In the genomic region with DNA sequence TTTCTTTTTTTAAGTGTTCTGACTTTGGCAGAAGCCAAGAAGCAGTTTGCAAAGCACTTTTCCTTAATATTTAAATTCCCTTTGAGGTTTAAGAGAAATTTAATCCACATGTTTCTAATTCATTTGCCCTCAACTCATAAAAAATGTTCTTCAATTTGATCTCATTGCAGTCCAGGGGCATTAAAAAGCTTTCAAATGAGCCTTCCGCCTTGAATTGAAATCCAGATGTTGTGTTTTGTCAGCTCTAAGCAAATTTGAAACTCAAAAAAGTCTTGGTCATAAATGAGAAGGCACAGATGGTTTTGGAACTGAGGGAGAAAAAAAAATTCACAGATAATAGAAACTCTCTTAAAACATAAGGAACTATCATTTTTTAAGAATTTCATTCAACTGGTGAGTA, we compare ENCODE assay signal across 33 cellular contexts.
"Had no signal": no experiment of that assay in that cellular context is flagged by ENCODE, and none has a peak within 500 bp of the region (broad histone marks: within the 10 kb centered on the region; RNA-seq: fewer than 3 reads in every experiment).

No MANE protein-coding gene starts in this region.

- H3K9me3 ChIP-seq: MG63, SJCRH30 had no signal

- H3K36me3 ChIP-seq: MG63, SJCRH30 had no signal

- ATAC-seq: Panc1, Right ventricle myocardium inferior had no signal

- H3K4me3 ChIP-seq: MG63, PC-9, SJCRH30 had no signal

- FAIRE-seq: RCC 7860 had no signal

- H3K4me2 ChIP-seq: PC-9, SK-N-SH had no signal

- H3K27me3 ChIP-seq: MG63, SJCRH30 had no signal

- H3K4me1 ChIP-seq: SJCRH30 had no signal

- DNase-seq: Kasumi-1, MG63, NCI-H1048, NCI-H1092 treated with DMSO at 0.1 percent for 48 hours, NCI-H1105 treated with DMSO at 0.1 percent for 48 hours, NCI-H1417, NCI-H1436, NCI-H146, NCI-H1694, NCI-H187, NCI-H1930, NCI-H2029 treated with DMSO at 0.1 percent for 48 hours, NCI-H2081 treated with DMSO at 0.1 percent for 48 hours, NCI-H2107, NCI-H2171, NCI-H226, NCI-H446 treated with DMSO at 0.1 percent for 48 hours, NCI-H510A, NCI-H524, NCI-H526, NCI-H69, NCI-H748 treated with DMSO at 0.1 percent for 48 hours, NCI-H82, PC-9, SHP77, SIG-M5, SJCRH30, SK-N-SH, SW 1271 had no signal

- H3K27ac ChIP-seq: PC-9, RWPE1, SJCRH30 had no signal

- H2AFZ ChIP-seq: PC-9 had no signal

- H3K9ac ChIP-seq: SK-N-SH had no signal
